Comparison of ENCODE assay signal across 10 cellular contexts in the genomic region with DNA sequence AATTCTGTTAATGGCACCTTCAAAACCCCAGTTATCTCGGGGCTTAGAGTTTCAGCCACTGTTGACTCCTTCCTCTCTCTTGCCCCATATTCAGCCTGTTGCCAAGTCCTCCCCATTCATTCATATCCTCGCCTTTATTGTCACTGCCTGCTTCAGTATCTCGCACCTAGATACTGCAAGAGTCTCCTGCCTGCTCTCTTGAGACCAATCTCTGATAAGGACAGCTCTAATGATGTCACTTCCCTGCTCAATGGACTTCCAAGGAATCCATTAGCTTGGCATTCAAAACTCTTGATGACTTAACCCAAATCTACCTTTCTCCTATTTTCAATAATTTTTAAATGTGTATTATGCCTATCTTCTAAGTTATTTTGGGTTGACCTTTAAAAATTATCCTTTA. TPM values are rescaled to one million over a fixed set of nuclear protein-coding genes. Genes with fewer than 3 reads are reported as not detected.
DNase-seq lines count a peak whose midpoint lies in the region; ATAC-seq and TF ChIP-seq lines count a peak whose summit lies in the region.
"Had no signal": no experiment of that assay in that cellular context is flagged by ENCODE, and none has a peak within 500 bp of the region (broad histone marks: within the 10 kb centered on the region; RNA-seq: fewer than 3 reads in every experiment).

No MANE protein-coding gene starts in this region.

- H3K4me2 ChIP-seq in DND-41 (ENCODE audit: insufficient read depth, low read length) (peak overlapping the region; percentile 74), trophoblast cell (ENCODE audit: low read length) (peak overlapping the region; percentile 89)

- TF ChIP-seq CTCF in DND-41 (IDR thresholded peaks at IDR 0.05; ENCODE audit: borderline replicate concordance, extremely low read depth, low read length, poor library complexity, severe bottlenecking) (no peak), Panc1 (IDR thresholded peaks at IDR 0.05) (no peak), epithelial cell of esophagus (IDR thresholded peaks at IDR 0.05; ENCODE audit: insufficient read depth, low read depth, low read length, missing control alignments) (no peak), GM10248 (IDR thresholded peaks at IDR 0.05; ENCODE audit: control extremely low read depth, extremely low read depth, low read depth, missing control alignments) (no peak)

- H2BK120ac ChIP-seq in trophoblast cell (ENCODE audit: insufficient read depth, low read length, poor library complexity), result no peak overlapping the region

- peak overlapping the region; percentile 75 to 89; a peak in 3 of 4 replicates for H3K4me3 ChIP-seq in DND-41 (ENCODE audit: low read depth in 1 of 2, low read length in 2 of 2)
- H3K4me3 ChIP-seq in Panc1 (ENCODE audit: low read depth in 2 of 2, low read length in 2 of 2), result peak overlapping the region; percentile 78 to 80
- peak overlapping the region; percentile 67 for H3K4me3 ChIP-seq in epithelial cell of esophagus (ENCODE audit: low read length)
- H3K4me3 ChIP-seq in trophoblast cell (ENCODE audit: low read depth, low read length), result no peak overlapping the region

- H3K36me3 ChIP-seq in DND-41 (ENCODE audit: insufficient read depth, low read length) (peaks cover 17% of the 10 kb centered on the region), Panc1 (ENCODE audit: control insufficient read depth, insufficient read depth, low read length) (peaks cover 6% of the 10 kb centered on the region), trophoblast cell (ENCODE audit: control insufficient read depth in 1 of 2, insufficient read depth in 2 of 2, low read length in 2 of 2) (no peaks in the 10 kb centered on the region)

- no peak overlapping the region for H3K14ac ChIP-seq in trophoblast cell (ENCODE audit: low read length)

- no peak overlapping the region for H3K23ac ChIP-seq in trophoblast cell (ENCODE audit: low read length)

- peaks cover 7% of the 10 kb centered on the region; the same call in 1 of the 2 replicates for H4K20me1 ChIP-seq in DND-41 (ENCODE audit: insufficient read depth, low read length)

- peak overlapping the region; percentile 33 for H4K8ac ChIP-seq in trophoblast cell (ENCODE audit: low read depth, low read length)

- no CpG with 5 or more reads among the region's 3 CpGs for WGBS in trophoblast cell (ENCODE audit: extremely low coverage, insufficient coverage, insufficient read length)

- H3K27me3 ChIP-seq in DND-41 (ENCODE audit: insufficient read depth, low read length, poor library complexity) (no peaks in the 10 kb centered on the region), Panc1 (ENCODE audit: control insufficient read depth, insufficient read depth, low read length) (no peaks in the 10 kb centered on the region), trophoblast cell (ENCODE audit: insufficient read depth, low read length) (no peaks in the 10 kb centered on the region)

- in situ Hi-C loops in Panc1 (cut with HindIII; ENCODE audit: low pct_unique_long_range_greater_than_20kb, low sequenced_read_pairs), result no loop called here

- intact Hi-C loops in Panc1 (cut with micrococcal nuclease; ENCODE audit: unreplicated experiment), result no loop called here

- no peak overlapping the region for H4K12ac ChIP-seq in trophoblast cell (ENCODE audit: low read depth, low read length)

- H3K18ac ChIP-seq in trophoblast cell (ENCODE audit: low read length), result no peak overlapping the region

- no peak overlapping the region for H4K91ac ChIP-seq in trophoblast cell (ENCODE audit: low read depth, low read length)

- no peak overlapping the region for H2BK5ac ChIP-seq in trophoblast cell (ENCODE audit: low read depth, low read length, poor library complexity)

- BruUV-seq in Panc1 (replicated peaks; lab: Mats Ljungman, UMichigan), result TSS peak; percentile 83

- H2AK5ac ChIP-seq in trophoblast cell (ENCODE audit: low read length), result no peak overlapping the region

- CTCF ChIA-PET in Panc1 (lab: Charles Lee), result no interaction called here
- CTCF ChIA-PET in GM10248 (lab: Yijun Ruan, JAX), result interaction anchor here (1.1 kb wide), 1 partner anchor 45 kb away, joined by 3 read pairs; no protein-coding TSS in a partner anchor

- H3K9me3 ChIP-seq in DND-41 (ENCODE audit: insufficient read depth, low read length, severe bottlenecking) (no peaks in the 10 kb centered on the region), Panc1 (ENCODE audit: control insufficient read depth, insufficient read depth, low read depth, low read length) (no peaks in the 10 kb centered on the region), trophoblast cell (ENCODE audit: insufficient read depth, low read depth, low read length) (no peaks in the 10 kb centered on the region)

- no peak for ATAC-seq in DND-41 (ENCODE audit: insufficient read depth, low read depth)
- ATAC-seq in Panc1, result no peak
- ATAC-seq in GM21360 (IDR thresholded peaks at IDR 0.05; ENCODE audit: unreplicated experiment), result no peak

- H3K79me2 ChIP-seq in DND-41 (ENCODE audit: insufficient read depth, low read length) (peaks cover 35% of the 10 kb centered on the region), trophoblast cell (ENCODE audit: control insufficient read depth, insufficient read depth, low read length, poor library complexity) (peaks cover 3% of the 10 kb centered on the region)

- H3K79me1 ChIP-seq in trophoblast cell (ENCODE audit: low read length), result peaks cover 6% of the 10 kb centered on the region

- peak overlapping the region; percentile 75; the same call in 1 of the 2 replicates for H3K9ac ChIP-seq in DND-41 (ENCODE audit: low read depth, low read length)
- H3K9ac ChIP-seq in trophoblast cell (ENCODE audit: low read length), result no peak overlapping the region

- H3K27ac ChIP-seq in DND-41 (ENCODE audit: low read length) (no peak overlapping the region), Panc1 (ENCODE audit: low read length) (peak overlapping the region; percentile 88), trophoblast cell (ENCODE audit: low read depth, low read length) (no peak overlapping the region)

- DNase-seq in DND-41, result no peak
- DNase-seq in Panc1 (ENCODE audit: low read depth, low spot score), result no peak
- DNase-seq in epithelial cell of esophagus (ENCODE audit: low read depth), result no peak
- DNase-seq in trophoblast cell, result peak in 1 of 2 donors; percentile 72
- no peak for DNase-seq in DMS53 (lab: John Stamatoyannopoulos, UW)
- DNase-seq in ureter (ENCODE audit: low spot score), result no peak
- no peak for DNase-seq in GM10248 (ENCODE audit: extremely low spot score)
- DNase-seq: activated effector memory CD4-positive, alpha-beta T cell treated with Interleukin-2 at 50 U/mL for 16 hours; NCI-H2029 treated with DMSO at 0.1 percent for 48 hours had no signal

- H2BK12ac ChIP-seq in trophoblast cell (ENCODE audit: low read length), result peak overlapping the region; percentile 7

- H3K4me1 ChIP-seq in DND-41 (ENCODE audit: insufficient read depth, low read length), result peaks cover 25% of the 10 kb centered on the region
- H3K4me1 ChIP-seq in Panc1 (ENCODE audit: control insufficient read depth, insufficient read depth, low read length), result peaks cover 13% of the 10 kb centered on the region
- peaks cover 0 to 4% of the 10 kb centered on the region in 2 experiments for H3K4me1 ChIP-seq in trophoblast cell (ENCODE audit: control insufficient read depth in 1 of 2, insufficient read depth in 2 of 2, low read length in 2 of 2)

- peak overlapping the region; percentile 90; the same call in 1 of the 2 replicates for H2AFZ ChIP-seq in DND-41 (ENCODE audit: low read depth, low read length)
- H2AFZ ChIP-seq in trophoblast cell (ENCODE audit: insufficient read depth, low read length, poor library complexity), result no peak overlapping the region

- H3K4ac ChIP-seq in trophoblast cell (ENCODE audit: low read depth, low read length), result no peak overlapping the region

- POLR2A ChIA-PET in Panc1 (lab: Charles Lee), result no interaction called here
- POLR2A ChIA-PET in GM10248 (lab: Yijun Ruan, JAX), result no interaction called here

RNA-seq across cellular contexts. Expression of a gene that starts 1.1 kb away (rescaled TPM):
- total RNA-seq in Panc1 (2021; ENCODE audit: unreplicated experiment) (110 TPM), ureter (39.9 TPM)
- 104 TPM for polyA plus RNA-seq in Panc1 (2012; ENCODE audit: insufficient read length)
- polyA plus RNA-seq in trophoblast cell (2013), result 124 and 137 TPM in 2 replicates

RNA-seq across cellular contexts. Expression of a gene that starts 8.0 kb away (rescaled TPM):
- total RNA-seq in Panc1 (2021; ENCODE audit: unreplicated experiment) (42.2 TPM), ureter (27.9 TPM)
- polyA plus RNA-seq in Panc1 (2012; ENCODE audit: insufficient read length), result 26.3 TPM
- polyA plus RNA-seq in trophoblast cell (2013), result 23.7 TPM in 2 replicates

RNA-seq across cellular contexts. Expression of a gene that starts 33.0 kb away (rescaled TPM):
- total RNA-seq in Panc1 (2021; ENCODE audit: unreplicated experiment) (25.5 TPM), ureter (12.2 TPM)
- polyA plus RNA-seq in Panc1 (2012; ENCODE audit: insufficient read length), result 13.8 TPM
- 9.7 and 10.1 TPM in 2 replicates for polyA plus RNA-seq in trophoblast cell (2013)
